Comparison of ENCODE assay signal across 21 cellular contexts in the genomic region with DNA sequence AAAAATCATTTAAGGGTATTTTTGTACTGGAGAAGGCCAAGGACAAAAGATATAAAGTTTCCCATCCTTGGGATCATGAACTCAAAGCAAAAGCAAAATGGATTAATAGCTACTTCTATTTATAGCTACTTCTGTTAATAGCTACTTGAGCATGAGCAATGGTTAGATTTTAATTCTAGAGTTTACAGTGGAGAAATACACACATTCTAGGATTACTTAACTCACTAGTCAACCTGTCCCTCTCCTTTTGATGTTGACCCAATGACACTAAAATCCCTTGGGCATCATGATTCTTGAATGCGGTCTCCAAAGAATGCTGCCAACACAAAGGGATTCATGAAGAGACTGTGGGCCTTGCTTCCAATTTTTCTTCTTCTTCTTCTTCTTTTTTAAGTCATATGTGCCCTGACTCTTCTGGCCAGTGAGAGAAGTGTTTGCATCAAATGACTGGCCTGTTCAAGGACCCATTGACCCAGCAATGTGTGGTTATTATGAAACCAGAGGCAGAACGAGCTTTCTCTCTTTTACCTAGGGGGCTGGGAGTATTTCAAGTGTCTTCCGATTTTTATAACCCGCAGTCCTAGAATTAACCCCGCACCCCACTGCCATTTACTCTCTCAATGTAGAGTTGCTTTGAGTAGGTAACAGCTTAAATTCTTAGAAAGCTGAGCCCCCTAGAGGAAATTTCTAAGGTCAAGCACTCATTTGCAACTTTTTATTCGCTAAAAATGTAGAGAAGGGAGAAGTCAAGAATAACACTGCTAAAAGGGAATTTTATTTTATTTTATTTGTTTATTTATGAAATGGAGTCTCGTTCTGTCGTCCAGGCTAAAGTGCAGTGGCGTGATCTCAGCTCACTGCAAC. TPM values are rescaled to one million over a fixed set of nuclear protein-coding genes. Genes with fewer than 3 reads are reported as not detected.
A peak's percentile ranks its signal among the peaks of the same experiment; 100 is the strongest.
DNase-seq lines count a peak whose midpoint lies in the region; ATAC-seq and TF ChIP-seq lines count a peak whose summit lies in the region.
"Had no signal": no experiment of that assay in that cellular context is flagged by ENCODE, and none has a peak within 500 bp of the region (broad histone marks: within the 10 kb centered on the region; RNA-seq: fewer than 3 reads in every experiment).

No MANE protein-coding gene starts in this region.

- H3K36me3 ChIP-seq in GM06990 (ENCODE audit: control insufficient read depth, insufficient read depth, low read length) (no peaks in the 10 kb centered on the region), OCI-LY1 (ENCODE audit: insufficient read depth, low read length) (no peaks in the 10 kb centered on the region; the same call in 1 of the 2 replicates), left lung (no peaks in the 10 kb centered on the region)
- H3K36me3 ChIP-seq: SJSA1 had no signal

- no peaks in the 10 kb centered on the region for H4K20me1 ChIP-seq in OCI-LY1 (ENCODE audit: insufficient read depth, low read length)

- peak; percentile 79 for ATAC-seq in left lung
- no peak for ATAC-seq in HG03457 (IDR thresholded peaks at IDR 0.05; ENCODE audit: unreplicated experiment)

- no peaks in the 10 kb centered on the region for H3K9me3 Mint-ChIP-seq in mesothelial cell of epicardium
- H3K9me3 Mint-ChIP-seq: CD4-positive, CD25-positive, alpha-beta regulatory T cell had no signal

- no peak for DNase-seq in GM06990 (ENCODE audit: extremely low read depth, insufficient read length)
- peak; percentile 12 for DNase-seq in KBM-7
- no peak for DNase-seq in left lung
- DNase-seq in activated naive CD4-positive, alpha-beta T cell treated with Interleukin-2 at 50 U/mL for 16 hours, result no peak
- DNase-seq in mesothelial cell of epicardium (ENCODE audit: low spot score in 2 of 2, unreplicated experiment in 2 of 2), result no peak
- no peak for DNase-seq in SHP77 treated with DMSO at 0.1 percent for 48 hours (lab: John Stamatoyannopoulos, UW)
- DNase-seq: AML-193; CD4-positive, CD25-positive, alpha-beta regulatory T cell; DMS53; NCI-H1092 treated with DMSO at 0.1 percent for 48 hours; NCI-H1694; NCI-H2171; NCI-H510A; NCI-H82; OCI-M1; T-helper 1 cell had no signal

- H3K4me3 Mint-ChIP-seq in mesothelial cell of epicardium, result no peak overlapping the region
- H3K4me3 Mint-ChIP-seq: CD4-positive, CD25-positive, alpha-beta regulatory T cell had no signal

- H3K9me3 ChIP-seq in OCI-LY1 (ENCODE audit: low read length), result peaks cover 7% of the 10 kb centered on the region
- no peaks in the 10 kb centered on the region for H3K9me3 ChIP-seq in left lung
- H3K9me3 ChIP-seq: SJSA1 had no signal

- H3K4me2 ChIP-seq in OCI-LY1 (ENCODE audit: low read length), result no peak overlapping the region

- H2AFZ ChIP-seq in OCI-LY1 (ENCODE audit: low read length), result no peak overlapping the region

- H3K36me3 Mint-ChIP-seq in mesothelial cell of epicardium, result no peaks in the 10 kb centered on the region

- intact Hi-C loops in left lung (cut with DNase I), result no loop called here

- H3K4me3 ChIP-seq in GM06990 (replicated peaks; ENCODE audit: low read depth, low read length), result no peak overlapping the region
- no peak overlapping the region for H3K4me3 ChIP-seq in OCI-LY1 (ENCODE audit: low read depth, low read length, poor library complexity, severe bottlenecking)
- H3K4me3 ChIP-seq in left lung, result no peak overlapping the region
- H3K4me3 ChIP-seq: SJSA1 had no signal

- H3K79me2 ChIP-seq in OCI-LY1 (ENCODE audit: insufficient read depth, low read length), result no peaks in the 10 kb centered on the region

- in situ Hi-C loops in KBM-7 (cut with MboI; ENCODE audit: low pct_unique_long_range_greater_than_20kb, low sequenced_read_pairs), result no loop called here

- H3K9me2 ChIP-seq in OCI-LY1 (ENCODE audit: low read depth, low read length), result no peaks in the 10 kb centered on the region

- H3K27me3 Mint-ChIP-seq in mesothelial cell of epicardium (ENCODE audit: low read depth), result peaks cover 3% of the 10 kb centered on the region

- no peaks in the 10 kb centered on the region for H3F3A ChIP-seq in OCI-LY1 (ENCODE audit: insufficient read depth, low read length)

- TF ChIP-seq CTCF in GM06990 (IDR thresholded peaks at IDR 0.05; ENCODE audit: insufficient read depth, low read length, poor library complexity, severe bottlenecking) (peak; percentile 10), OCI-LY1 (IDR thresholded peaks at IDR 0.05; ENCODE audit: low read length) (peak; percentile 18; the same call in 1 of the 2 replicates), left lung (IDR thresholded peaks at IDR 0.05) (no peak), mesothelial cell of epicardium (IDR thresholded peaks at IDR 0.05; ENCODE audit: unreplicated experiment) (no peak)

- no peaks in the 10 kb centered on the region for H3K4me1 Mint-ChIP-seq in mesothelial cell of epicardium
- H3K4me1 Mint-ChIP-seq: CD4-positive, CD25-positive, alpha-beta regulatory T cell had no signal

- no peak overlapping the region for H3K27ac Mint-ChIP-seq in mesothelial cell of epicardium
- H3K27ac Mint-ChIP-seq: CD4-positive, CD25-positive, alpha-beta regulatory T cell had no signal

- H3K27ac ChIP-seq in OCI-LY1 (ENCODE audit: low read depth, low read length, poor library complexity, severe bottlenecking) (no peak overlapping the region), left lung (no peak overlapping the region)
- H3K27ac ChIP-seq: RWPE1, SJSA1 had no signal

- H3K9ac ChIP-seq in OCI-LY1 (ENCODE audit: low read length), result no peak overlapping the region

- no peaks in the 10 kb centered on the region for H3K27me3 ChIP-seq in GM06990 (replicated peaks; ENCODE audit: control insufficient read depth, insufficient read depth, low read length)
- H3K27me3 ChIP-seq in OCI-LY1 (ENCODE audit: insufficient read depth, low read length), result peaks cover 3% of the 10 kb centered on the region; the same call in 1 of the 2 replicates
- no peaks in the 10 kb centered on the region for H3K27me3 ChIP-seq in left lung

- H3K4me1 ChIP-seq in OCI-LY1 (ENCODE audit: insufficient read depth, low read length, severe bottlenecking) (no peaks in the 10 kb centered on the region), left lung (no peaks in the 10 kb centered on the region)
- H3K4me1 ChIP-seq: SJSA1 had no signal

RNA-seq across cellular contexts. Expression of a gene that starts 34.6 kb away (rescaled TPM):
- total RNA-seq in left lung (1 to 10 TPM in 1 of 2 donors, under 1 TPM in 1; 0.97 to 1.1 TPM), mesothelial cell of epicardium (0.09 to 0.25 TPM (median 0.25 TPM) in 3 replicates)
- total RNA-seq: CD4-positive, CD25-positive, alpha-beta regulatory T cell; SJSA1 had no signal

RNA-seq across cellular contexts. Expression of a gene that starts 46.0 kb away (rescaled TPM):
- total RNA-seq in left lung (10 to 100 TPM; 50.7 to 65.4 TPM), mesothelial cell of epicardium (not detected in 3 replicates)
- total RNA-seq: HT1080, SJSA1 had no signal

Comparison
In these comparisons a context has a peak if more than half of its experiments do, and no peak if none do; other contexts are left out.
1. CTCF ChIP-seq: peak in GM06990 (single experiment) and OCI-LY1 (single experiment); none in left lung (0 of 2) and mesothelial cell of epicardium (single experiment).
2. RNA of a gene that starts 46.0 kb away (total RNA-seq): 50.7 to 65.4 TPM in left lung; not detected in mesothelial cell of epicardium; every median in the first group is over 10 times any median in the second.